In genomic region chr10:5448333-5449048, GRCh38 we compare ENCODE assay signal across 1 cellular context.
TF ChIP-seq lines count a peak whose summit lies in the region.

No MANE protein-coding gene starts in this region.

TF ChIP-seq in GM23338, 12 proteins besides CTCF, POLR2A, EP300 and RAD21 (continued from another document):
- TF ChIP-seq ZNF462 (CRISPR knock-in tag; IDR thresholded peaks at IDR 0.05) = no peak
